Comparison of ENCODE assay signal across 8 cellular contexts in the genomic region with DNA sequence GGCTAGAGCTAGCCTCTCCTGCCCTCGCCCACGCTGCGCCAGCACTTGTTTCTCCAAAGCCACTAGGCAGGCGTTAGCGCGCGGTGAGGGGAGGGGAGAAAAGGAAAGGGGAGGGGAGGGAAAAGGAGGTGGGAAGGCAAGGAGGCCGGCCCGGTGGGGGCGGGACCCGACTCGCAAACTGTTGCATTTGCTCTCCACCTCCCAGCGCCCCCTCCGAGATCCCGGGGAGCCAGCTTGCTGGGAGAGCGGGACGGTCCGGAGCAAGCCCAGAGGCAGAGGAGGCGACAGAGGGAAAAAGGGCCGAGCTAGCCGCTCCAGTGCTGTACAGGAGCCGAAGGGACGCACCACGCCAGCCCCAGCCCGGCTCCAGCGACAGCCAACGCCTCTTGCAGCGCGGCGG. TPM values are rescaled to one million over a fixed set of nuclear protein-coding genes. Genes with fewer than 3 reads are reported as not detected.
A peak's percentile ranks its signal among the peaks of the same experiment; 100 is the strongest.
DNase-seq lines count a peak whose midpoint lies in the region; ATAC-seq and TF ChIP-seq lines count a peak whose summit lies in the region.

A gene with protein sequence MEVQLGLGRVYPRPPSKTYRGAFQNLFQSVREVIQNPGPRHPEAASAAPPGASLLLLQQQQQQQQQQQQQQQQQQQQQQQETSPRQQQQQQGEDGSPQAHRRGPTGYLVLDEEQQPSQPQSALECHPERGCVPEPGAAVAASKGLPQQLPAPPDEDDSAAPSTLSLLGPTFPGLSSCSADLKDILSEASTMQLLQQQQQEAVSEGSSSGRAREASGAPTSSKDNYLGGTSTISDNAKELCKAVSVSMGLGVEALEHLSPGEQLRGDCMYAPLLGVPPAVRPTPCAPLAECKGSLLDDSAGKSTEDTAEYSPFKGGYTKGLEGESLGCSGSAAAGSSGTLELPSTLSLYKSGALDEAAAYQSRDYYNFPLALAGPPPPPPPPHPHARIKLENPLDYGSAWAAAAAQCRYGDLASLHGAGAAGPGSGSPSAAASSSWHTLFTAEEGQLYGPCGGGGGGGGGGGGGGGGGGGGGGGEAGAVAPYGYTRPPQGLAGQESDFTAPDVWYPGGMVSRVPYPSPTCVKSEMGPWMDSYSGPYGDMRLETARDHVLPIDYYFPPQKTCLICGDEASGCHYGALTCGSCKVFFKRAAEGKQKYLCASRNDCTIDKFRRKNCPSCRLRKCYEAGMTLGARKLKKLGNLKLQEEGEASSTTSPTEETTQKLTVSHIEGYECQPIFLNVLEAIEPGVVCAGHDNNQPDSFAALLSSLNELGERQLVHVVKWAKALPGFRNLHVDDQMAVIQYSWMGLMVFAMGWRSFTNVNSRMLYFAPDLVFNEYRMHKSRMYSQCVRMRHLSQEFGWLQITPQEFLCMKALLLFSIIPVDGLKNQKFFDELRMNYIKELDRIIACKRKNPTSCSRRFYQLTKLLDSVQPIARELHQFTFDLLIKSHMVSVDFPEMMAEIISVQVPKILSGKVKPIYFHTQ (plus strand): TSS at position 204 of the 400 bp plus-strand sequence. CDS start 1,126 bp downstream, outside the sequence.

- peak within 1 kb of the TSS; percentile 66 for H3K4me3 ChIP-seq in BJ (ENCODE audit: low read depth, low read length)
- peak within 1 kb of the TSS; percentile 41; the same call in 1 of the 2 replicates for H3K4me3 ChIP-seq in PC-9
- peak within 1 kb of the TSS; percentile 53 for H3K4me3 ChIP-seq in fibroblast of pulmonary artery (replicated peaks; ENCODE audit: low read depth, low read length)

- H3F3A ChIP-seq in PC-9 (ENCODE audit: insufficient read depth, low read depth), result no peaks in the 10 kb centered on the region

- intact Hi-C loops in PC-9 (cut with micrococcal nuclease; ENCODE audit: unreplicated experiment), result loop anchor here (10.0 kb wide), 1 partner anchor 151 kb away; no protein-coding TSS in a partner anchor

- H3K36me3 ChIP-seq in BJ (ENCODE audit: control insufficient read depth, insufficient read depth, low read length) (no peaks in the 10 kb centered on the region), PC-9 (ENCODE audit: low read depth) (no peaks in the 10 kb centered on the region)

- H3K9me2 ChIP-seq in PC-9 (ENCODE audit: insufficient read depth), result no peaks in the 10 kb centered on the region

- H3K27ac Mint-ChIP-seq in nephron, result peak within 1 kb of the TSS in 2 of 3 experiments; percentile 68 to 70

- H3K9me3 Mint-ChIP-seq in nephron, result peaks cover 7% of the 10 kb centered on the region

- H3K4me1 ChIP-seq in PC-9 (replicated peaks; ENCODE audit: insufficient read depth), result no peaks in the 10 kb centered on the region

- TF ChIP-seq CTCF in BJ (IDR thresholded peaks at IDR 0.05; ENCODE audit: insufficient read depth, low read depth, low read length), result no peak
- no peak for TF ChIP-seq CTCF in PC-9 (conservative IDR thresholded peaks at IDR 0.05)
- TF ChIP-seq CTCF in fibroblast of pulmonary artery (IDR thresholded peaks at IDR 0.05; ENCODE audit: low read length, missing control alignments), result no peak
- TF ChIP-seq CTCF in nephron (IDR thresholded peaks at IDR 0.05; ENCODE audit: unreplicated experiment in 3 of 3), result no peak

- POLR2A ChIA-PET in BJ (lab: Charles Lee), result interaction anchor here (0.5 to 0.6 kb wide), 3 partner anchors 11 to 237 kb away, joined by 3 to 5 read pairs (median 3); no protein-coding TSS in a partner anchor
- POLR2A ChIA-PET in PC-9 (lab: Charles Lee; ENCODE audit: unreplicated experiment), result no interaction called here

- H3K27me3 ChIP-seq in BJ (ENCODE audit: control insufficient read depth, insufficient read depth, low read length) (no peaks in the 10 kb centered on the region), PC-9 (ENCODE audit: insufficient read depth, low read depth) (peaks cover 37% of the 10 kb centered on the region)

- no peaks in the 10 kb centered on the region for H4K20me1 ChIP-seq in PC-9 (ENCODE audit: insufficient read depth)

- BruUV-seq in PC-9 (replicated peaks; lab: Mats Ljungman, UMichigan), result no TSS peak

- H3K27me3 Mint-ChIP-seq in nephron (ENCODE audit: low read depth), result peaks cover 27% of the 10 kb centered on the region

- no peaks in the 10 kb centered on the region for H3K36me3 Mint-ChIP-seq in nephron (ENCODE audit: low read depth)

- H3K4me2 ChIP-seq in PC-9, result peak within 1 kb of the TSS; percentile 64

- no peaks in the 10 kb centered on the region for H3K79me2 ChIP-seq in PC-9 (ENCODE audit: low read depth)

- no peak for ATAC-seq in GM21723 (IDR thresholded peaks at IDR 0.05; ENCODE audit: unreplicated experiment)
- no peak for ATAC-seq in HG02884 (IDR thresholded peaks at IDR 0.05; ENCODE audit: unreplicated experiment)

- 0 out of 2 replicates have a peak within 1 kb of the TSS, but pooled peaks have one; percentile 33 for H2AFZ ChIP-seq in PC-9

- CTCF ChIA-PET in BJ (lab: Yijun Ruan, JAX), result interaction anchor here (0.5 to 1.1 kb wide), 2 partner anchors 238 to 733 kb away, joined by 3 read pairs; no protein-coding TSS in a partner anchor
- CTCF ChIA-PET in PC-9 (lab: Charles Lee), result no interaction called here

- H3K4me1 Mint-ChIP-seq in nephron, result peaks cover 15% of the 10 kb centered on the region

- H3K27ac ChIP-seq in PC-9, result no peak within 1 kb of the TSS

- no peaks in the 10 kb centered on the region for H3K9me3 ChIP-seq in PC-9 (ENCODE audit: insufficient read depth, low read depth)

- DNase-seq in BJ (ENCODE audit: low read depth), result no peak
- DNase-seq in PC-9, result peak in 1 of 2 experiments; percentile 29
- peak; percentile 56 for DNase-seq in fibroblast of pulmonary artery (ENCODE audit: low read depth)
- DNase-seq in NCI-H69 (lab: John Stamatoyannopoulos, UW), result no peak
- no peak for DNase-seq in NCI-H510A treated with DMSO at 0.1 percent for 48 hours (lab: John Stamatoyannopoulos, UW)

- peak within 1 kb of the TSS; percentile 86 to 94 (median 90) for H3K4me3 Mint-ChIP-seq in nephron

RNA-seq across cellular contexts. Expression of the gene that starts here (rescaled TPM):
- 11.4 and 13.9 TPM in 2 replicates for polyA plus RNA-seq in BJ (2011; rRNA removed)
- 24.9 and 32.1 TPM in 2 replicates for polyA minus RNA-seq in BJ (2011; rRNA and poly(A)+ RNA removed)
- 1.7 and 3.4 TPM in 2 replicates for total RNA-seq in PC-9 (2021)
